Comparison of ENCODE assay signal across 30 cellular contexts in the genomic region with DNA sequence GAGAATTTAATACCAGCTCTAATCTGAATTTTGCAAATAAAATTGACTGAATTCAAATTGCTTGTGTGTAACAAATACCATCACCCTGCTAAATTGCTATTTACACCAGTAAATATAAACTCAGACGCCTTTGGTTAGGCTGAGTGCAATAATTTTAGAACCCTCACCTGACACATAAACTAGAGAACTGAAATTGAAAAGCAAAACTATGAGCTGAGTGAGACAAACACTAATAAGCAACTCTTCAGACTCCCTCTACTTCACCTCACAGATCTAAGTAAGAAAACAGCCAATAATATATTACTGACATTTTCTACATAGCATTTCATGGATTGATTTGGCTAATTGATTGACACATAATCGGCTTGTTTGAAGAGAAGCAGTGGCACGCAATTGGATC.
"Had no signal": no experiment of that assay in that cellular context is flagged by ENCODE, and none has a peak within 500 bp of the region (broad histone marks: within the 10 kb centered on the region; RNA-seq: fewer than 3 reads in every experiment).

No MANE protein-coding gene starts in this region.

- H3K36me3 ChIP-seq: cardiac muscle cell, colonic mucosa, gastrocnemius medialis, left ventricle myocardium inferior, right atrium auricular region, thyroid gland, upper lobe of left lung, vagina had no signal

- DNase-seq: activated CD4-positive, alpha-beta T cell treated with anti-CD3 and anti-CD28 coated beads for 36 hours; activated CD4-positive, CD25-positive, alpha-beta regulatory T cell; activated CD8-positive, alpha-beta memory T cell treated with anti-CD3 and anti-CD28 coated beads, Interleukin-2, amount 10 ng/mL, durations not matched to agents 7 days and 5 days; activated CD8-positive, alpha-beta T cell treated with anti-CD3 and anti-CD28 coated beads, Interleukin-2, amount 10 ng/mL, durations not matched to agents 7 days and 5 days; activated effector memory CD4-positive, alpha-beta T cell treated with Interleukin-2 at 50 U/mL for 16 hours; activated naive CD4-positive, alpha-beta T cell treated with Interleukin-2 at 50 U/mL for 16 hours; activated T-cell treated with anti-CD3 and anti-CD28 coated beads, Interleukin-2, amount 50 U/mL, for 48 hours; aorta; cerebellar nuclear complex; colonic mucosa; effector CD8-positive, alpha-beta T cell; gastrocnemius medialis; glutamatergic neuron; islet precursor cell; left ventricle myocardium inferior; mesendoderm; natural killer cell; stimulated activated CD4-positive, alpha-beta T cell treated with anti-CD3 and anti-CD28 coated beads, Interleukin-1b, Interleukin-23, amount 100 ng/mL, for 48 hours; stimulated activated CD4-positive, alpha-beta T cell treated with anti-CD3 and anti-CD28 coated beads, Interleukin-4, amount 100 ng/mL, for 4 hours; stimulated activated CD8-positive, alpha-beta memory T cell treated with anti-CD3 and anti-CD28 coated beads, Interleukin-4, amount 100 ng/mL, for 48 hours; stimulated activated naive CD8-positive, alpha-beta T cell treated with anti-CD3 and anti-CD28 coated beads, Interleukin-15, amount 100 ng/mL, for 72 hours; substantia nigra; thyroid gland; upper lobe of left lung had no signal

- H3K4me1 ChIP-seq: colonic mucosa, gastrocnemius medialis, left ventricle myocardium inferior, right atrium auricular region, thyroid gland, upper lobe of left lung, vagina had no signal

- ATAC-seq: activated CD4-positive, alpha-beta T cell treated with anti-CD3 and anti-CD28 coated beads for 36 hours; activated CD8-positive, alpha-beta memory T cell treated with anti-CD3 and anti-CD28 coated beads, Interleukin-2, amount 10 ng/mL, durations not matched to agents 7 days and 5 days; activated CD8-positive, alpha-beta T cell treated with anti-CD3 and anti-CD28 coated beads, Interleukin-2, amount 10 ng/mL, durations not matched to agents 7 days and 5 days; gastrocnemius medialis; natural killer cell; stimulated activated memory B cell treated with anti-CD40 and anti-IgM and Interleukin-4, amounts not matched to agents 10 μg/mL and 1 μg/mL and 100 μg/mL, for 72 hours; stimulated activated naive CD8-positive, alpha-beta T cell treated with anti-CD3 and anti-CD28 coated beads, Interleukin-15, amount 100 ng/mL, for 72 hours had no signal

- H3K4me3 ChIP-seq: cardiac muscle cell, colonic mucosa, gastrocnemius medialis, left ventricle myocardium inferior, lung, right atrium auricular region, smooth muscle cell, thyroid gland, upper lobe of left lung, vagina had no signal

- H3K27me3 ChIP-seq: cardiac muscle cell, colonic mucosa, gastrocnemius medialis, right atrium auricular region, thyroid gland, upper lobe of left lung, vagina had no signal

- H3K9me3 ChIP-seq: colonic mucosa, gastrocnemius medialis, right atrium auricular region, thyroid gland, upper lobe of left lung, vagina had no signal

- H3K27ac ChIP-seq: cardiac muscle cell, colonic mucosa, gastrocnemius medialis, left ventricle myocardium inferior, right atrium auricular region, thyroid gland, upper lobe of left lung, vagina had no signal
